22 cellular contexts compared by ENCODE assay signal in the genomic region with DNA sequence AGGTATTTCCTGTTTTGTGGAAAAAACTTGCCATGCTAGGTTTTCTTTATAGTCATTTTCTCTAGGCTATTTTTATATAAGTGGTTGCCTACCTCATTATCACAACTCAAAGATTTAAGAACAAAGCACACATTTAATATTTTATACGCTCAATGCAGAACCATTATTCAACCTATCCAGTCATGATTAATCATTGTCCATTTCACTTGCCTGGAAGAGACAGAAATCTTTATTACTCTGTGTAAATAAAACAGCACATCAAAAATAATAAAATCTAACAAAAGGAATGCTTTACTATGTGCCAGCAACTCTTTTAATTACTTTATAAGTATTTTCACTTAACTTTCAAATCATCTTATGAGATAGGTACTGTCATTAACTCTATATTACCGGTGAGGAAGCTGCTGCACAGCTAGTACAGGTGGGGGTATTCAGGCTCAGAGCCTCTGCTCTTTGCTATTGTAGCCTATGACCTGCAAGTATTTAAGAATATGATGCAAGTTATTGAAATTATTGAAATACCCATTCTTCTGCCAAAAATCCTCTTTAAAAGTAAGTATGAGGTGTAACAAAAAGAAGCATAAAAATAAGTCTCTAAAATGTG. TPM values are rescaled to one million over a fixed set of nuclear protein-coding genes. Genes with fewer than 3 reads are reported as not detected.
DNase-seq lines count a peak whose midpoint lies in the region; ATAC-seq and TF ChIP-seq lines count a peak whose summit lies in the region.
"Had no signal": no experiment of that assay in that cellular context is flagged by ENCODE, and none has a peak within 500 bp of the region (broad histone marks: within the 10 kb centered on the region; RNA-seq: fewer than 3 reads in every experiment).

No MANE protein-coding gene starts in this region.

- H3K4me3 ChIP-seq in LNCaP clone FGC (ENCODE audit: low read depth, low read length), result no peak overlapping the region
- H3K4me3 ChIP-seq in PC-3 (ENCODE audit: low read length), result no peak overlapping the region
- H3K4me3 ChIP-seq: A549; BLaER1 treated with 17β-estradiol and CSF1 and Interleukin-3, amounts not matched to agents 10 nM and 100 nM; GM23248 had no signal

- no peak for TF ChIP-seq CTCF in LNCaP clone FGC (IDR thresholded peaks at IDR 0.05; ENCODE audit: control insufficient read depth, extremely low read depth, insufficient read depth)
- no peak for TF ChIP-seq CTCF in PC-3 (conservative IDR thresholded peaks at IDR 0.05; ENCODE audit: low read depth, low read length)
- no peak for TF ChIP-seq CTCF in VCaP (conservative IDR thresholded peaks at IDR 0.05)

- H3K36me3 ChIP-seq in PC-3 (ENCODE audit: low read depth, low read length), result no peaks in the 10 kb centered on the region
- H3K36me3 ChIP-seq: BE2C; BLaER1 treated with 17β-estradiol and CSF1 and Interleukin-3, amounts not matched to agents 10 nM and 100 nM had no signal

- ATAC-seq in PC-3, result peak; percentile 87
- ATAC-seq in GM18909 (IDR thresholded peaks at IDR 0.05; ENCODE audit: poor library complexity, unreplicated experiment), result no peak
- ATAC-seq: A549 had no signal

- H3K9ac ChIP-seq in PC-3 (ENCODE audit: low read length), result no peak overlapping the region
- H3K9ac ChIP-seq: BLaER1 treated with 17β-estradiol and CSF1 and Interleukin-3, amounts not matched to agents 10 nM and 100 nM; GM23248 had no signal

- peaks cover 12% of the 10 kb centered on the region for H3K4me1 ChIP-seq in PC-3 (ENCODE audit: insufficient read depth, low read length)
- H3K4me1 ChIP-seq: A549; BE2C; BLaER1 treated with 17β-estradiol and CSF1 and Interleukin-3, amounts not matched to agents 10 nM and 100 nM had no signal

- H3K9me3 ChIP-seq in PC-3 (ENCODE audit: low read length), result no peaks in the 10 kb centered on the region
- H3K9me3 ChIP-seq: A549; BE2C; BLaER1 treated with 17β-estradiol and CSF1 and Interleukin-3, amounts not matched to agents 10 nM and 100 nM had no signal

- POLR2A ChIA-PET in PC-3 (lab: Charles Lee; ENCODE audit: unreplicated experiment), result no interaction called here

- intact Hi-C loops in PC-3 (cut with micrococcal nuclease), result no loop called here

- CTCF ChIA-PET in PC-3 (lab: Charles Lee), result interaction anchor here (0.7 kb wide), 1 partner anchor 477 kb away, joined by 3 read pairs; no protein-coding TSS in a partner anchor

- H3K27ac ChIP-seq in PC-3 (ENCODE audit: low read length), result peak overlapping the region; percentile 52
- 0 out of 2 replicates have a peak overlapping the region, but pooled peaks have one; percentile 0 for H3K27ac ChIP-seq in VCaP
- H3K27ac ChIP-seq: A549; BLaER1 treated with 17β-estradiol and CSF1 and Interleukin-3, amounts not matched to agents 10 nM and 100 nM; GM23248 had no signal

- H3F3A ChIP-seq in PC-3 (ENCODE audit: low read length, unreplicated experiment), result no peaks in the 10 kb centered on the region

- peak overlapping the region; percentile 41 for H3K4me2 ChIP-seq in PC-3 (ENCODE audit: low read length)
- H3K4me2 ChIP-seq: A549; BLaER1 treated with 17β-estradiol and CSF1 and Interleukin-3, amounts not matched to agents 10 nM and 100 nM had no signal

- H4K20me1 ChIP-seq in PC-3 (ENCODE audit: low read length), result no peaks in the 10 kb centered on the region
- H4K20me1 ChIP-seq: BLaER1 treated with 17β-estradiol and CSF1 and Interleukin-3, amounts not matched to agents 10 nM and 100 nM had no signal

- no peaks in the 10 kb centered on the region for H3K27me3 ChIP-seq in PC-3 (ENCODE audit: low read length)
- H3K27me3 ChIP-seq: BE2C; BLaER1 treated with 17β-estradiol and CSF1 and Interleukin-3, amounts not matched to agents 10 nM and 100 nM had no signal

- H3K79me2 ChIP-seq in PC-3 (ENCODE audit: low read length), result no peaks in the 10 kb centered on the region

- H2AFZ ChIP-seq in PC-3 (ENCODE audit: low read length), result no peak overlapping the region
- H2AFZ ChIP-seq: GM23248 had no signal

- peak; percentile 4 for DNase-seq in LNCaP clone FGC (ENCODE audit: low read depth)
- DNase-seq in PC-3, result peak; percentile 53
- DNase-seq in SIG-M5 treated with dmso at 0.1 percent for 504 hours (lab: John Stamatoyannopoulos, UW; ENCODE audit: unreplicated experiment), result no peak
- DNase-seq in DMS79 treated with DMSO at 0.1 percent for 48 hours (lab: John Stamatoyannopoulos, UW), result no peak
- DNase-seq: 8988T; ACHN; AML-193; BE2C; Calu3; CD4-positive, alpha-beta T cell; CD8-positive, alpha-beta memory T cell; COR-L47; DMS53; DND-41; GM23248; H7; HCEC 1CT had no signal

- BruUV-seq in PC-3 (replicated peaks; lab: Mats Ljungman, UMichigan), result no TSS peak

- H3K9me2 ChIP-seq in PC-3 (replicated peaks; ENCODE audit: low read length), result no peaks in the 10 kb centered on the region

RNA-seq across cellular contexts. Expression of a gene that starts 16.4 kb away (rescaled TPM):
- not detected in 2 replicates for total RNA-seq in PC-3 (2014; rRNA removed)
- total RNA-seq: Calu3; CD4-positive, alpha-beta T cell; CD8-positive, alpha-beta memory T cell; GM23248; H1; H7 had no signal

Comparison
In these comparisons a context has a peak if more than half of its experiments do, and no peak if none do; other contexts are left out.
1. DNase-seq: peak in LNCaP clone FGC (single experiment) and PC-3 (single experiment); none in SIG-M5 treated with dmso at 0.1 percent for 504 hours (single experiment) and DMS79 treated with DMSO at 0.1 percent for 48 hours (single experiment).